16 cellular contexts compared by ENCODE assay signal in genomic region chr10:32972929-32973328, GRCh38. TPM values are rescaled to one million over a fixed set of nuclear protein-coding genes. Genes with fewer than 3 reads are reported as not detected.
DNase-seq lines count a peak whose midpoint lies in the region; ATAC-seq and TF ChIP-seq lines count a peak whose summit lies in the region.
"Had no signal": no experiment of that assay in that cellular context is flagged by ENCODE, and none has a peak within 500 bp of the region (broad histone marks: within the 10 kb centered on the region; RNA-seq: fewer than 3 reads in every experiment).

No MANE protein-coding gene starts in this region.

- H3K4me1 Mint-ChIP-seq in MCF 10A (ENCODE audit: insufficient read depth, unreplicated experiment) (peaks cover 26% of the 10 kb centered on the region), type B pancreatic cell (ENCODE audit: unreplicated experiment) (peaks cover 16% of the 10 kb centered on the region)
- peaks cover 11% of the 10 kb centered on the region for H3K4me1 Mint-ChIP-seq in activated CD8-positive, alpha-beta T cell treated with anti-CD3 and anti-CD28 coated beads for 36 hours (ENCODE audit: low read depth)

- no peaks in the 10 kb centered on the region for H3K9me3 Mint-ChIP-seq in MCF 10A (ENCODE audit: unreplicated experiment)
- no peaks in the 10 kb centered on the region for H3K9me3 Mint-ChIP-seq in type B pancreatic cell
- no peaks in the 10 kb centered on the region for H3K9me3 Mint-ChIP-seq in activated CD8-positive, alpha-beta T cell treated with anti-CD3 and anti-CD28 coated beads for 36 hours

- POLR2A ChIA-PET in MCF 10A (lab: Yijun Ruan, JAX) = interaction anchor here (1.4 to 3.8 kb wide), 6 partner anchors 8 to 32 kb away, joined by 4 to 44 read pairs (median 16); no protein-coding TSS in a partner anchor
- POLR2A ChIA-PET in activated CD8-positive, alpha-beta T cell treated with anti-CD3 and anti-CD28 coated beads for 36 hours (lab: Charles Lee) = no interaction called here

- H3K27ac Mint-ChIP-seq in MCF 10A (ENCODE audit: low read depth, unreplicated experiment) = peak overlapping the region; percentile 2
- peak overlapping the region; percentile 84 for H3K27ac Mint-ChIP-seq in type B pancreatic cell
- H3K27ac Mint-ChIP-seq in activated CD8-positive, alpha-beta T cell treated with anti-CD3 and anti-CD28 coated beads for 36 hours = no peak overlapping the region

- no peaks in the 10 kb centered on the region for H3K27me3 Mint-ChIP-seq in MCF 10A (ENCODE audit: insufficient read depth, unreplicated experiment)
- no peaks in the 10 kb centered on the region for H3K27me3 Mint-ChIP-seq in type B pancreatic cell
- no peaks in the 10 kb centered on the region for H3K27me3 Mint-ChIP-seq in activated CD8-positive, alpha-beta T cell treated with anti-CD3 and anti-CD28 coated beads for 36 hours

- H3K4me1 ChIP-seq in breast epithelium (no peaks in the 10 kb centered on the region), Karpas-422 (ENCODE audit: low read length) (peaks cover 81% of the 10 kb centered on the region)
- H3K4me1 ChIP-seq: tibial nerve had no signal

- CTCF ChIA-PET in MCF 10A (lab: Yijun Ruan, JAX) = interaction anchor here (1.1 kb wide), 1 partner anchor 34 kb away, joined by 3 read pairs; no protein-coding TSS in a partner anchor
- CTCF ChIA-PET in activated CD8-positive, alpha-beta T cell treated with anti-CD3 and anti-CD28 coated beads for 36 hours (lab: Charles Lee) = no interaction called here

- no peak for ATAC-seq in HG03439 (IDR thresholded peaks at IDR 0.05; ENCODE audit: unreplicated experiment)
- no peak for ATAC-seq in activated CD8-positive, alpha-beta T cell treated with anti-CD3 and anti-CD28 coated beads for 36 hours
- ATAC-seq: lower lobe of right lung had no signal

- H3K4me3 Mint-ChIP-seq in MCF 10A (ENCODE audit: unreplicated experiment) (no peak overlapping the region), type B pancreatic cell (no peak overlapping the region)
- no peak overlapping the region for H3K4me3 Mint-ChIP-seq in activated CD8-positive, alpha-beta T cell treated with anti-CD3 and anti-CD28 coated beads for 36 hours

- no peaks in the 10 kb centered on the region for H3K9me2 ChIP-seq in Karpas-422 (replicated peaks; ENCODE audit: insufficient read depth, low read length)

- no peak for TF ChIP-seq CTCF in MCF 10A (IDR thresholded peaks at IDR 0.05; ENCODE audit: unreplicated experiment)
- TF ChIP-seq CTCF in breast epithelium (IDR thresholded peaks at IDR 0.05) = no peak
- TF ChIP-seq CTCF in type B pancreatic cell (conservative IDR thresholded peaks at IDR 0.05) = no peak
- no peak for TF ChIP-seq CTCF in activated CD8-positive, alpha-beta T cell treated with anti-CD3 and anti-CD28 coated beads for 36 hours (IDR thresholded peaks at IDR 0.05)

- H2AFZ ChIP-seq in Karpas-422 (ENCODE audit: low read length) = no peak overlapping the region

- H3K27ac ChIP-seq in breast epithelium (no peak overlapping the region), Karpas-422 (ENCODE audit: low read length) (peak overlapping the region; percentile 98)
- H3K27ac ChIP-seq: lower lobe of right lung, tibial nerve had no signal

- H3K9me3 ChIP-seq in breast epithelium (no peaks in the 10 kb centered on the region), Karpas-422 (ENCODE audit: low read length) (no peaks in the 10 kb centered on the region)
- H3K9me3 ChIP-seq: esophagus squamous epithelium, lower lobe of right lung, tibial nerve had no signal

- H3K4me2 ChIP-seq in Karpas-422 (ENCODE audit: low read depth, low read length, poor library complexity, severe bottlenecking) = peak overlapping the region; percentile 85

- no peaks in the 10 kb centered on the region for H3K79me2 ChIP-seq in Karpas-422 (ENCODE audit: low read length)

- peak overlapping the region; percentile 71 for H3K9ac ChIP-seq in Karpas-422 (ENCODE audit: low read length)

- intact Hi-C loops in MCF 10A (cut with micrococcal nuclease) (no loop called here), breast epithelium (cut with DNase I; ENCODE audit: low total_unique reads) (no loop called here)
- intact Hi-C loops in activated CD8-positive, alpha-beta T cell treated with anti-CD3 and anti-CD28 coated beads for 36 hours (cut with micrococcal nuclease) = no loop called here

- DNase-seq in MCF 10A (ENCODE audit: unreplicated experiment) (no peak), breast epithelium (ENCODE audit: low spot score in 2 of 2) (no peak), Karpas-422 (peak; percentile 90), dermis blood vessel endothelial cell (peak; percentile 19), type B pancreatic cell (ENCODE audit: extremely low spot score, unreplicated experiment) (no peak), DMS79 (lab: John Stamatoyannopoulos, UW) (no peak)
- no peak for DNase-seq in activated CD8-positive, alpha-beta T cell treated with anti-CD3 and anti-CD28 coated beads for 36 hours
- DNase-seq: activated T-cell treated with anti-CD3 and anti-CD28 coated beads, Interleukin-2, amount 50 U/mL, for 1 hour; COR-L47; esophagus squamous epithelium; H7; hypothalamus; lower lobe of right lung; occipital lobe had no signal

- no peaks in the 10 kb centered on the region for H4K20me1 ChIP-seq in Karpas-422 (ENCODE audit: insufficient read depth, low read depth, low read length)

- H3K27me3 ChIP-seq in breast epithelium = no peaks in the 10 kb centered on the region
- no peaks in the 10 kb centered on the region for H3K27me3 ChIP-seq in Karpas-422 (ENCODE audit: low read length)
- H3K27me3 ChIP-seq: tibial nerve had no signal

- H3K4me3 ChIP-seq in breast epithelium (no peak overlapping the region), Karpas-422 (ENCODE audit: low read length) (peak overlapping the region; percentile 52)
- H3K4me3 ChIP-seq: esophagus squamous epithelium, lower lobe of right lung, tibial nerve had no signal

- no TSS peak for BruUV-seq in MCF 10A (replicated peaks; lab: Mats Ljungman, UMichigan)

- H3K36me3 ChIP-seq in breast epithelium (no peaks in the 10 kb centered on the region), Karpas-422 (ENCODE audit: insufficient read depth, low read length) (no peaks in the 10 kb centered on the region)
- H3K36me3 ChIP-seq: esophagus squamous epithelium, lower lobe of right lung, tibial nerve had no signal

- H3K36me3 Mint-ChIP-seq in MCF 10A (ENCODE audit: insufficient read depth, unreplicated experiment) (no peaks in the 10 kb centered on the region), type B pancreatic cell (no peaks in the 10 kb centered on the region)
- no peaks in the 10 kb centered on the region for H3K36me3 Mint-ChIP-seq in activated CD8-positive, alpha-beta T cell treated with anti-CD3 and anti-CD28 coated beads for 36 hours (ENCODE audit: low read depth)

- no peak for TF ChIP-seq POLR2A in breast epithelium (IDR thresholded peaks at IDR 0.05)

RNA-seq across cellular contexts. Expression of gene ITGB1, which starts 14.9 kb away (rescaled TPM):
- total RNA-seq in MCF 10A (2022) (680 and 703 TPM in 2 replicates), breast epithelium (1,000 to 10,000 TPM in 1 of 3 donors, 100 to 1,000 TPM in 2; 438 to 1,565 (median 480) TPM), dermis blood vessel endothelial cell (1,657 and 1,756 TPM in 2 replicates), type B pancreatic cell (ENCODE audit: low replicate concordance) (224 and 240 TPM in 2 replicates)
- 526 and 559 TPM in 2 replicates for total RNA-seq in Karpas-422 (2014; rRNA removed; shearing (Covaris generic); ENCODE audit: low replicate concordance)
- total RNA-seq in activated CD8-positive, alpha-beta T cell treated with anti-CD3 and anti-CD28 coated beads for 36 hours = 10 to 100 TPM; 45.1 to 45.4 TPM

Comparison
In these comparisons a context has a peak if more than half of its experiments do, and no peak if none do; other contexts are left out.
1. DNase-seq: peak in Karpas-422 (single experiment) and dermis blood vessel endothelial cell (single experiment); none in MCF 10A (single experiment), breast epithelium (0 of 2), type B pancreatic cell (single experiment), DMS79 (single experiment) and activated CD8-positive, alpha-beta T cell treated with anti-CD3 and anti-CD28 coated beads for 36 hours (single experiment).